Comparison of ENCODE assay signal across 13 cellular contexts in the genomic region with DNA sequence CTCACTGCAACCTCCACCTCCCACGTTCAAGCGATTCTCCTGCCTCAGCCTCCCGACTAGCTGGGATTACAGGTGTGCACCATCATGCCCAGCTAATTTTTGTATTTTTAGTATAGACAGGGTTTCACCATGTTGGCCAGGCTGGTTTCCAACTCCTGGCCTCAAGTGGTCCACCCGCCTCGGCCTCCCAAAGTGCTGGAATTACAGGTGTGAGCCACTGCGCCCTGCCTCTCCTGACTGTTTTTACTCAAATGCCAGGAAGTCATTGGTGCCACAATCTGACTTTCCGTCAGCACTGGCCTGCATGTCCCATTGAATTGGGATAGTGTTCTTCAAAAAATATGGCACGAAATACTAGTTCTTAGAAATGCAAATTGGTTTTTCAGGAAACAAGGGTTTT. TPM values are rescaled to one million over a fixed set of nuclear protein-coding genes. Genes with fewer than 3 reads are reported as not detected.
DNase-seq lines count a peak whose midpoint lies in the region; ATAC-seq and TF ChIP-seq lines count a peak whose summit lies in the region.
"Not testable (repeated sequence)": the region's sequence is repeated elsewhere in the genome, so short reads cannot be mapped to it uniquely, and the experiment has no call there.
"Had no signal": no experiment of that assay in that cellular context is flagged by ENCODE, and none has a peak within 500 bp of the region (broad histone marks: within the 10 kb centered on the region; RNA-seq: fewer than 3 reads in every experiment).

No MANE protein-coding gene starts in this region.

- H3K4me3 ChIP-seq in DOHH2 (ENCODE audit: low read length) (peak overlapping the region; percentile 41; the same call in 1 of the 2 replicates), OCI-LY1 (ENCODE audit: low read depth, low read length, poor library complexity, severe bottlenecking) (peak overlapping the region; percentile 15)
- H3K4me3 ChIP-seq in KMS-11 (IDR thresholded peaks at IDR 0.05; ENCODE audit: insufficient read depth, low read depth, low read length); MM.1S (ENCODE audit: low read length); SU-DHL-6 (ENCODE audit: insufficient read depth, low read length, poor library complexity, severe bottlenecking): not testable (repeated sequence)

- not testable (repeated sequence) for H3K9me3 ChIP-seq in DOHH2 (ENCODE audit: control insufficient read depth, insufficient read depth, low read length); MM.1S (replicated peaks; ENCODE audit: insufficient read depth, low read length); OCI-LY1 (ENCODE audit: low read length); SU-DHL-6 (ENCODE audit: insufficient read depth, low read length)

- not testable (repeated sequence) for H3K9ac ChIP-seq in KMS-11; MM.1S (ENCODE audit: low read length); SU-DHL-6 (ENCODE audit: low read length)
- H3K9ac ChIP-seq in OCI-LY1 (ENCODE audit: low read length), result peak overlapping the region; percentile 45; the same call in 1 of the 2 replicates

- not testable (repeated sequence) for H3F3A ChIP-seq in DOHH2 (ENCODE audit: control insufficient read depth, insufficient read depth); OCI-LY1 (ENCODE audit: insufficient read depth, low read length)
- H3F3A ChIP-seq in MM.1S (ENCODE audit: insufficient read depth, low read length) (peaks cover 17% of the 10 kb centered on the region), SU-DHL-6 (ENCODE audit: insufficient read depth) (peaks cover 14% of the 10 kb centered on the region; the same call in 1 of the 2 replicates)

- H3K4me1 Mint-ChIP-seq in activated naive CD8-positive, alpha-beta T cell treated with anti-CD3 and anti-CD28 coated beads for 36 hours, result peaks cover 30% of the 10 kb centered on the region
- peaks cover 46% of the 10 kb centered on the region for H3K4me1 Mint-ChIP-seq in stimulated activated memory B cell treated with anti-CD40 and anti-IgM and Interleukin-4, amounts not matched to agents 10 μg/mL and 1 μg/mL and 100 μg/mL, for 72 hours

- H3K27ac ChIP-seq in DOHH2 (ENCODE audit: low read depth, low read length), result peak overlapping the region; percentile 70
- peak overlapping the region; percentile 80 for H3K27ac ChIP-seq in KMS-11
- H3K27ac ChIP-seq in MM.1S (ENCODE audit: low read length), result peak overlapping the region; percentile 73; the same call in 1 of the 2 replicates
- H3K27ac ChIP-seq in OCI-LY1 (ENCODE audit: low read depth, low read length, poor library complexity, severe bottlenecking), result peak overlapping the region; percentile 95
- 0 out of 2 replicates have a peak overlapping the region, but pooled peaks have one; percentile 42 for H3K27ac ChIP-seq in SU-DHL-6 (ENCODE audit: low read depth, low read length)

- not testable (repeated sequence) for DNase-seq in MM.1S; activated naive CD8-positive, alpha-beta T cell treated with anti-CD3 and anti-CD28 coated beads for 36 hours
- DNase-seq in mesenteric fat pad (ENCODE audit: low spot score), result peak; percentile 41

- not testable (repeated sequence) for H3K27me3 ChIP-seq in DOHH2 (ENCODE audit: control insufficient read depth, low read length); KMS-11 (ENCODE audit: insufficient read depth, low read depth); MM.1S (replicated peaks; ENCODE audit: insufficient read depth, low read length); OCI-LY1 (ENCODE audit: insufficient read depth, low read length); SU-DHL-6 (ENCODE audit: low read length)

- peak overlapping the region; percentile 12 for H3K27ac Mint-ChIP-seq in activated naive CD8-positive, alpha-beta T cell treated with anti-CD3 and anti-CD28 coated beads for 36 hours
- H3K27ac Mint-ChIP-seq in stimulated activated memory B cell treated with anti-CD40 and anti-IgM and Interleukin-4, amounts not matched to agents 10 μg/mL and 1 μg/mL and 100 μg/mL, for 72 hours, result peak overlapping the region; percentile 22

- H3K4me2 ChIP-seq in DOHH2 (ENCODE audit: low read length), result peak overlapping the region; percentile 52
- peak overlapping the region; percentile 51; the same call in 1 of the 2 replicates for H3K4me2 ChIP-seq in KMS-11
- H3K4me2 ChIP-seq in MM.1S (ENCODE audit: low read depth, low read length), result peak overlapping the region; percentile 46; the same call in 1 of the 2 replicates
- H3K4me2 ChIP-seq in OCI-LY1 (ENCODE audit: low read length), result peak overlapping the region; percentile 36; the same call in 1 of the 2 replicates
- not testable (repeated sequence) for H3K4me2 ChIP-seq in SU-DHL-6 (ENCODE audit: low read depth, low read length, poor library complexity, severe bottlenecking)

- peaks cover 62% of the 10 kb centered on the region for H3K4me1 ChIP-seq in DOHH2 (ENCODE audit: control insufficient read depth, low read length)
- peaks cover 63% of the 10 kb centered on the region for H3K4me1 ChIP-seq in KMS-11 (ENCODE audit: low read depth, poor library complexity, severe bottlenecking)
- peaks cover 18% of the 10 kb centered on the region for H3K4me1 ChIP-seq in MM.1S (ENCODE audit: low read length)
- H3K4me1 ChIP-seq in OCI-LY1 (ENCODE audit: insufficient read depth, low read length, severe bottlenecking), result peaks cover 68% of the 10 kb centered on the region

- not testable (repeated sequence) for H3K4me3 Mint-ChIP-seq in activated naive CD8-positive, alpha-beta T cell treated with anti-CD3 and anti-CD28 coated beads for 36 hours; stimulated activated memory B cell treated with anti-CD40 and anti-IgM and Interleukin-4, amounts not matched to agents 10 μg/mL and 1 μg/mL and 100 μg/mL, for 72 hours

- not testable (repeated sequence) for H4K20me1 ChIP-seq in DOHH2 (ENCODE audit: control insufficient read depth, insufficient read depth, low read depth, low read length); KMS-11 (ENCODE audit: insufficient read depth); MM.1S (ENCODE audit: insufficient read depth, low read length); OCI-LY1 (ENCODE audit: insufficient read depth, low read length); SU-DHL-6 (ENCODE audit: low read depth, low read length)

- H3K27me3 Mint-ChIP-seq in activated naive CD8-positive, alpha-beta T cell treated with anti-CD3 and anti-CD28 coated beads for 36 hours, result not testable (repeated sequence)
- peaks cover 14% of the 10 kb centered on the region for H3K27me3 Mint-ChIP-seq in stimulated activated memory B cell treated with anti-CD40 and anti-IgM and Interleukin-4, amounts not matched to agents 10 μg/mL and 1 μg/mL and 100 μg/mL, for 72 hours

- not testable (repeated sequence) for H2AFZ ChIP-seq in KMS-11 (ENCODE audit: low read depth); MM.1S (ENCODE audit: low read length); OCI-LY1 (ENCODE audit: low read length); SU-DHL-6 (ENCODE audit: low read depth, low read length, severe bottlenecking)

- not testable (repeated sequence) for H3K79me2 ChIP-seq in DOHH2 (ENCODE audit: control insufficient read depth, low read length); KMS-11 (ENCODE audit: insufficient read depth, low read depth); MM.1S (ENCODE audit: low read length); OCI-LY1 (ENCODE audit: insufficient read depth, low read length); SU-DHL-6 (ENCODE audit: insufficient read depth, low read length)

- not testable (repeated sequence) for TF ChIP-seq CTCF in DOHH2 (IDR thresholded peaks at IDR 0.05; ENCODE audit: low read depth, low read length, poor library complexity, severe bottlenecking); KMS-11 (conservative IDR thresholded peaks at IDR 0.05; ENCODE audit: low read depth, low read length); MM.1S (IDR thresholded peaks at IDR 0.05; ENCODE audit: low read length); OCI-LY1 (IDR thresholded peaks at IDR 0.05; ENCODE audit: low read length); SU-DHL-6 (IDR thresholded peaks at IDR 0.05; ENCODE audit: insufficient read depth, low read length, poor library complexity, severe bottlenecking)

- not testable (repeated sequence) for H3K9me2 ChIP-seq in DOHH2 (replicated peaks; ENCODE audit: control insufficient read depth, low read length); MM.1S (replicated peaks; ENCODE audit: insufficient read depth, low read length); OCI-LY1 (ENCODE audit: low read depth, low read length); SU-DHL-6 (replicated peaks; ENCODE audit: insufficient read depth, low read length)

- not testable (repeated sequence) for ATAC-seq in stimulated activated memory B cell treated with anti-CD40 and anti-IgM and Interleukin-4, amounts not matched to agents 10 μg/mL and 1 μg/mL and 100 μg/mL, for 72 hours

- not testable (repeated sequence) for H3K36me3 ChIP-seq in DOHH2 (ENCODE audit: control insufficient read depth, low read length); KMS-11 (ENCODE audit: insufficient read depth); MM.1S (replicated peaks; ENCODE audit: insufficient read depth, low read length); OCI-LY1 (ENCODE audit: insufficient read depth, low read length); SU-DHL-6 (ENCODE audit: low read length)

- H3K9me3 Mint-ChIP-seq in activated naive CD8-positive, alpha-beta T cell treated with anti-CD3 and anti-CD28 coated beads for 36 hours; stimulated activated memory B cell treated with anti-CD40 and anti-IgM and Interleukin-4, amounts not matched to agents 10 μg/mL and 1 μg/mL and 100 μg/mL, for 72 hours: not testable (repeated sequence)

- H3K36me3 Mint-ChIP-seq in activated naive CD8-positive, alpha-beta T cell treated with anti-CD3 and anti-CD28 coated beads for 36 hours; stimulated activated memory B cell treated with anti-CD40 and anti-IgM and Interleukin-4, amounts not matched to agents 10 μg/mL and 1 μg/mL and 100 μg/mL, for 72 hours: not testable (repeated sequence)

RNA-seq across cellular contexts. Expression of a gene that starts 35.1 kb away (rescaled TPM):
- total RNA-seq in activated naive CD8-positive, alpha-beta T cell treated with anti-CD3 and anti-CD28 coated beads for 36 hours, result not detected
- total RNA-seq in mesenteric fat pad, result 54.8 TPM
- total RNA-seq: B cell; Calu3; CD4-positive, alpha-beta T cell; CD8-positive, alpha-beta T cell; G401 had no signal

RNA-seq across cellular contexts. Expression of a gene that starts 58.2 kb away (rescaled TPM):
- total RNA-seq in activated naive CD8-positive, alpha-beta T cell treated with anti-CD3 and anti-CD28 coated beads for 36 hours, result 10 to 100 TPM; 16.6 to 16.7 TPM
- 50.8 TPM for total RNA-seq in mesenteric fat pad

Comparison
In these comparisons a context has a peak if more than half of its experiments do, and no peak if none do; other contexts are left out.
1. H3K27ac ChIP-seq: peak in every context shown above with its lines; median percentile 95 in OCI-LY1; 80 in KMS-11; 73 in MM.1S; 70 in DOHH2; 42 in SU-DHL-6.
2. RNA of a gene that starts 35.1 kb away (total RNA-seq): 54.8 TPM in mesenteric fat pad (single experiment); not detected in activated naive CD8-positive, alpha-beta T cell treated with anti-CD3 and anti-CD28 coated beads for 36 hours; every median in the first group is over 10 times any median in the second.